ENCODE assay signal across 9 cellular contexts in genomic region chr11:46050065-46050464, GRCh38.
DNase-seq lines count a peak whose midpoint lies in the region; FAIRE-seq and TF ChIP-seq lines count a peak whose summit lies in the region.
"Had no signal": no experiment of that assay in that cellular context is flagged by ENCODE, and none has a peak within 500 bp of the region (broad histone marks: within the 10 kb centered on the region; RNA-seq: fewer than 3 reads in every experiment).

No MANE protein-coding gene starts in this region.

- H3K4me3 Mint-ChIP-seq in H9 (no peak overlapping the region), astrocyte (ENCODE audit: unreplicated experiment) (peak overlapping the region; percentile 52)

- no peak overlapping the region for H2BK20ac ChIP-seq in H9 (ENCODE audit: low read depth, low read length, poor library complexity, severe bottlenecking)

- H3K27ac Mint-ChIP-seq in H9 = peak overlapping the region; percentile 91 to 98 (median 97)
- peak overlapping the region; percentile 70 for H3K27ac Mint-ChIP-seq in astrocyte (ENCODE audit: unreplicated experiment)

- no peak for TF ChIP-seq CTCF in H9 (conservative IDR thresholded peaks at IDR 0.05)
- no peak for TF ChIP-seq CTCF in astrocyte (IDR thresholded peaks at IDR 0.05; ENCODE audit: insufficient read depth, low read depth, low read length)
- TF ChIP-seq CTCF in colonic mucosa (IDR thresholded peaks at IDR 0.05) = no peak

- no peak overlapping the region for H2BK15ac ChIP-seq in H9 (ENCODE audit: low read depth, low read length)

- H3K4me1 Mint-ChIP-seq in H9 (peaks cover 64 to 77% of the 10 kb centered on the region in 2 experiments), astrocyte (ENCODE audit: low read depth, unreplicated experiment) (peaks cover 56% of the 10 kb centered on the region)

- no peak overlapping the region for H4K5ac ChIP-seq in H9 (ENCODE audit: insufficient read length, low read depth, low read length)

- peaks cover 0 to 11% (median 3%) of the 10 kb centered on the region in 3 experiments; a peak in 4 of 7 replicates for H3K36me3 Mint-ChIP-seq in H9 (ENCODE audit: insufficient read depth in 1 of 3, low read depth in 3 of 3)
- H3K36me3 Mint-ChIP-seq in astrocyte (ENCODE audit: low read depth, unreplicated experiment) = peaks cover 7% of the 10 kb centered on the region

- intact Hi-C loops in colonic mucosa (cut with DNase I) = no loop called here

- H3K23me2 ChIP-seq in H9 (ENCODE audit: insufficient read length, low read depth, low read length, poor library complexity, severe bottlenecking) = no peaks in the 10 kb centered on the region

- H3K36me3 ChIP-seq in astrocyte (ENCODE audit: insufficient read depth, low read length) (no peaks in the 10 kb centered on the region), iPS-18a (ENCODE audit: control insufficient read depth, low read depth, low read length) (no peaks in the 10 kb centered on the region), colonic mucosa (no peaks in the 10 kb centered on the region)

- H3K4me1 ChIP-seq in H9 (ENCODE audit: insufficient read depth, low read length) (peaks cover 15% of the 10 kb centered on the region; the same call in 1 of the 2 replicates), astrocyte (ENCODE audit: insufficient read depth, low read length) (peaks cover 12% of the 10 kb centered on the region), iPS-18a (ENCODE audit: control insufficient read depth, low read depth, low read length) (peaks cover 59% of the 10 kb centered on the region), colonic mucosa (no peaks in the 10 kb centered on the region)

- H3K9me3 ChIP-seq in H9 (ENCODE audit: control insufficient read depth, low read depth, low read length) (no peaks in the 10 kb centered on the region), astrocyte (ENCODE audit: insufficient read depth, low read depth, low read length) (no peaks in the 10 kb centered on the region), iPS-18a (ENCODE audit: control insufficient read depth, low read depth, low read length) (no peaks in the 10 kb centered on the region), colonic mucosa (no peaks in the 10 kb centered on the region)

- H4K20me1 ChIP-seq in H9 (ENCODE audit: control insufficient read depth, insufficient read depth, insufficient read length) (no peaks in the 10 kb centered on the region), astrocyte (ENCODE audit: insufficient read depth, low read length) (peaks cover 24% of the 10 kb centered on the region)

- no peaks in the 10 kb centered on the region for H3K9me3 Mint-ChIP-seq in H9
- H3K9me3 Mint-ChIP-seq in astrocyte (ENCODE audit: unreplicated experiment) = no peaks in the 10 kb centered on the region

- DNase-seq in H9 (peak; percentile 45), astrocyte (ENCODE audit: low read depth) (peak; percentile 90), skeletal muscle cell (ENCODE audit: low read depth) (peak; percentile 88), DMS153 (lab: John Stamatoyannopoulos, UW) (no peak), colonic mucosa (no peak), activated gamma-delta T cell (lab: John Stamatoyannopoulos, UW) (no peak)
- DNase-seq in activated effector memory CD4-positive, alpha-beta T cell treated with anti-CD3 and anti-CD28 coated beads, Interleukin-2, amount 50 U/mL, for 16 hours = no peak

- H3K4me2 ChIP-seq in H9 (ENCODE audit: insufficient read depth, insufficient read length, low read length) = peak overlapping the region; percentile 10
- peak overlapping the region; percentile 37 for H3K4me2 ChIP-seq in astrocyte (ENCODE audit: low read length)

- H3K79me2 ChIP-seq in H9 (ENCODE audit: insufficient read depth, low read length) (no peaks in the 10 kb centered on the region), astrocyte (ENCODE audit: insufficient read depth, low read length) (no peaks in the 10 kb centered on the region)

- no peak overlapping the region for H2BK12ac ChIP-seq in H9 (ENCODE audit: insufficient read length, low read depth, low read length)

- no peaks in the 10 kb centered on the region for H3K79me1 ChIP-seq in H9 (ENCODE audit: insufficient read depth, low read depth, low read length, poor library complexity, severe bottlenecking)

- no CpG with 5 or more reads among the region's 4 CpGs for WGBS in H9 (ENCODE audit: extremely low coverage, insufficient read length, low lambda C conversion rate)

- H4K8ac ChIP-seq in H9 (replicated peaks; ENCODE audit: insufficient read length, low read depth, low read length) = no peak overlapping the region

- no peak overlapping the region for H3K23ac ChIP-seq in H9 (ENCODE audit: insufficient read length, low read depth, low read length)

- no peak overlapping the region for H3K14ac ChIP-seq in H9 (ENCODE audit: insufficient read depth, low read length)

- H3K27ac ChIP-seq in H9 (ENCODE audit: insufficient read length, low read depth, low read length) = peak overlapping the region; percentile 50
- peak overlapping the region; percentile 10 for H3K27ac ChIP-seq in astrocyte (ENCODE audit: low read depth, low read length)
- peak overlapping the region; percentile 68 for H3K27ac ChIP-seq in iPS-18a (ENCODE audit: low read length)
- no peak overlapping the region for H3K27ac ChIP-seq in colonic mucosa

- H3K56ac ChIP-seq in H9 (ENCODE audit: insufficient read length, low read depth, low read length) = no peak overlapping the region

- no peak overlapping the region for H3K9ac ChIP-seq in H9 (ENCODE audit: extremely low read depth, insufficient read length, low read length)
- H3K9ac ChIP-seq in astrocyte (ENCODE audit: low read length) = peak overlapping the region; percentile 3
- peak overlapping the region; percentile 19 for H3K9ac ChIP-seq in iPS-18a (ENCODE audit: low read length)
- H3K9ac ChIP-seq in colonic mucosa (ENCODE audit: low read depth in 2 of 2, low read length in 2 of 2) = no peak overlapping the region

- no peak overlapping the region for H2BK120ac ChIP-seq in H9 (ENCODE audit: low read depth, low read length, poor library complexity, severe bottlenecking)

- H3K27me3 Mint-ChIP-seq in H9 (ENCODE audit: low read depth) = no peaks in the 10 kb centered on the region
- no peaks in the 10 kb centered on the region for H3K27me3 Mint-ChIP-seq in astrocyte (ENCODE audit: low read depth, unreplicated experiment)

- H2AK5ac ChIP-seq in H9 (ENCODE audit: insufficient read length, low read length) = no peak overlapping the region

- H3K27me3 ChIP-seq in H9 (ENCODE audit: insufficient read depth, low read length) (peaks cover 2% of the 10 kb centered on the region; the same call in 1 of the 2 replicates), astrocyte (ENCODE audit: insufficient read depth, low read length) (no peaks in the 10 kb centered on the region), iPS-18a (ENCODE audit: control insufficient read depth, insufficient read depth, low read length) (no peaks in the 10 kb centered on the region), colonic mucosa (no peaks in the 10 kb centered on the region)

- peak; percentile 69 for FAIRE-seq in astrocyte (lab: Jason Lieb, UNC)

- no peak overlapping the region for H4K91ac ChIP-seq in H9 (ENCODE audit: insufficient read length, low read depth, low read length)

- H3K4ac ChIP-seq in H9 (ENCODE audit: low read depth, low read length) = no peak overlapping the region

- H3K4me3 ChIP-seq in astrocyte (ENCODE audit: insufficient read depth, low read depth, low read length) = no peak overlapping the region
- H3K4me3 ChIP-seq in iPS-18a (ENCODE audit: low read length) = peak overlapping the region; percentile 26
- H3K4me3 ChIP-seq in skeletal muscle cell (ENCODE audit: low read depth, low read length) = no peak overlapping the region
- H3K4me3 ChIP-seq in colonic mucosa = no peak overlapping the region
- H3K4me3 ChIP-seq: skin epidermis had no signal

- H2AFZ ChIP-seq in H9 (ENCODE audit: low read length) (no peak overlapping the region), astrocyte (ENCODE audit: low read depth, low read length) (no peak overlapping the region)

- H2BK5ac ChIP-seq in H9 (ENCODE audit: insufficient read length, low read length) = no peak overlapping the region

- no peak overlapping the region for H3K18ac ChIP-seq in H9 (ENCODE audit: insufficient read length, low read depth, low read length)

- no peak overlapping the region for H3T11ph ChIP-seq in H9 (ENCODE audit: low read length)

Comparison
In these comparisons a context has a peak if more than half of its experiments do, and no peak if none do; other contexts are left out.
1. DNase-seq: peak in H9 (single experiment), astrocyte (single experiment) and skeletal muscle cell (single experiment); none in DMS153 (single experiment), activated effector memory CD4-positive, alpha-beta T cell treated with anti-CD3 and anti-CD28 coated beads, Interleukin-2, amount 50 U/mL, for 16 hours (single experiment), colonic mucosa (single experiment) and activated gamma-delta T cell (single experiment).
2. H3K9ac ChIP-seq: peak in astrocyte (single experiment) and iPS-18a (single experiment); none in H9 (single experiment) and colonic mucosa (0 of 2).